ENCODE assay signal across 9 cellular contexts in genomic region chr9:37187269-37187668, GRCh38.
A peak's percentile ranks its signal among the peaks of the same experiment; 100 is the strongest.
DNase-seq lines count a peak whose midpoint lies in the region; ATAC-seq and TF ChIP-seq lines count a peak whose summit lies in the region.
"Had no signal": no experiment of that assay in that cellular context is flagged by ENCODE, and none has a peak within 500 bp of the region (broad histone marks: within the 10 kb centered on the region; RNA-seq: fewer than 3 reads in every experiment).

No MANE protein-coding gene starts in this region.

- no peaks in the 10 kb centered on the region for H3K36me3 ChIP-seq in MM.1S (replicated peaks; ENCODE audit: insufficient read depth, low read length)
- no peaks in the 10 kb centered on the region for H3K36me3 ChIP-seq in colonic mucosa

- H3K36me3 Mint-ChIP-seq in memory B cell: peaks cover 16% of the 10 kb centered on the region

- ATAC-seq in GM18861 (IDR thresholded peaks at IDR 0.05; ENCODE audit: unreplicated experiment) (peak; percentile 24), GM21786 (IDR thresholded peaks at IDR 0.05; ENCODE audit: unreplicated experiment) (peak; percentile 46), memory B cell (ENCODE audit: low read depth) (peak; percentile 72)

- no peaks in the 10 kb centered on the region for H3K27me3 Mint-ChIP-seq in memory B cell

- H3K4me1 Mint-ChIP-seq in memory B cell: peaks cover 40% of the 10 kb centered on the region

- H3K4me2 ChIP-seq in MM.1S (ENCODE audit: low read depth, low read length): peak overlapping the region; percentile 90

- peak; percentile 52 for DNase-seq in MM.1S
- DNase-seq in memory B cell (ENCODE audit: low spot score in 2 of 2): no peak
- no peak for DNase-seq in hypothalamus (lab: John Stamatoyannopoulos, UW)
- DNase-seq in GM10266 (ENCODE audit: extremely low spot score): no peak
- DNase-seq in dedifferentiated amniotic fluid mesenchymal stem cell (ENCODE audit: extremely low spot score): no peak
- DNase-seq in colonic mucosa: no peak
- DNase-seq: NCI-H345 had no signal

- H3K9me2 ChIP-seq in MM.1S (replicated peaks; ENCODE audit: insufficient read depth, low read length): no peaks in the 10 kb centered on the region

- TF ChIP-seq CTCF in MM.1S (IDR thresholded peaks at IDR 0.05; ENCODE audit: low read length) (no peak), GM10266 (IDR thresholded peaks at IDR 0.05; ENCODE audit: control insufficient read depth, insufficient read depth, low read depth, missing control alignments) (no peak), colonic mucosa (IDR thresholded peaks at IDR 0.05) (no peak)

- no peaks in the 10 kb centered on the region for H3K9me3 Mint-ChIP-seq in memory B cell

- peaks cover 23% of the 10 kb centered on the region for H3K4me1 ChIP-seq in MM.1S (ENCODE audit: low read length)
- no peaks in the 10 kb centered on the region for H3K4me1 ChIP-seq in colonic mucosa

- intact Hi-C loops in colonic mucosa (cut with DNase I): no loop called here

- peaks cover 11% of the 10 kb centered on the region for H3K79me2 ChIP-seq in MM.1S (ENCODE audit: low read length)

- H2AFZ ChIP-seq in MM.1S (ENCODE audit: low read length): 0 out of 2 replicates have a peak overlapping the region, but pooled peaks have one; percentile 18

- no peaks in the 10 kb centered on the region for H4K20me1 ChIP-seq in MM.1S (ENCODE audit: insufficient read depth, low read length)

- H3K27ac ChIP-seq in MM.1S (ENCODE audit: low read length) (peak overlapping the region; percentile 78), colonic mucosa (no peak overlapping the region)

- peak overlapping the region; percentile 96 for H3K27ac Mint-ChIP-seq in memory B cell

- no peaks in the 10 kb centered on the region for H3K27me3 ChIP-seq in MM.1S (replicated peaks; ENCODE audit: insufficient read depth, low read length)
- H3K27me3 ChIP-seq in colonic mucosa: no peaks in the 10 kb centered on the region

- peaks cover 11% of the 10 kb centered on the region for H3F3A ChIP-seq in MM.1S (ENCODE audit: insufficient read depth, low read length)

- peak overlapping the region; percentile 39 for H3K9ac ChIP-seq in MM.1S (ENCODE audit: low read length)
- no peak overlapping the region for H3K9ac ChIP-seq in colonic mucosa (ENCODE audit: low read depth in 2 of 2, low read length in 2 of 2)

- H3K9me3 ChIP-seq in MM.1S (replicated peaks; ENCODE audit: insufficient read depth, low read length) (no peaks in the 10 kb centered on the region), colonic mucosa (no peaks in the 10 kb centered on the region)

- H3K4me3 Mint-ChIP-seq in memory B cell: peak overlapping the region; percentile 94

- peak overlapping the region; percentile 47 for H3K4me3 ChIP-seq in MM.1S (ENCODE audit: low read length)
- H3K4me3 ChIP-seq in colonic mucosa: no peak overlapping the region
